In the genomic region with DNA sequence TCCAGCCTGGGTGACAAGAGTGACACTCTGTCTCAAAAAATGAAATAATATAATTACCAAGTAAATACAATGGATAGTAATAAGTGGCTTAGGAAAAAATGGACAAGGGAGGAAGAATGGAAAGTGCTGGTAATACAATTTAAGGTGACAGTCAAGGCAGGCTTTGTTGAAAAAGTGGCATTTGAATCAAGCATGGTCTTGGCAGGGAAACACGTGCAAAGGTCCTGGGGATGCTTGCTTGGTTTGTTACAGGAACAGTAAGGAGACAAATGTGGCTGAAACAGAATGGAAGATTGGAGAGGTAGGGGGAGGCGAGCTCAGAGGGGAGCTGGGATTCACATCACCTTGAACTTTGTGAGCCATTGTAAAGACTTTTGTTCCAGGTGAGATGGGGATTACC, we compare ENCODE assay signal across 31 cellular contexts.
DNase-seq lines count a peak whose midpoint lies in the region; ATAC-seq, FAIRE-seq and TF ChIP-seq lines count a peak whose summit lies in the region.
"Had no signal": no experiment of that assay in that cellular context is flagged by ENCODE, and none has a peak within 500 bp of the region (broad histone marks: within the 10 kb centered on the region; RNA-seq: fewer than 3 reads in every experiment).

No MANE protein-coding gene starts in this region.

- DNase-seq in HepG2 (ENCODE audit: low spot score) = no peak
- no peak for DNase-seq in right lobe of liver
- no peak for DNase-seq in mesenchymal stem cell
- DNase-seq in kidney = no peak
- DNase-seq: 8988T; ACHN; AML-193; BE2C; C1 segment of cervical spinal cord; Caco-2; Calu3; CD4-positive, alpha-beta memory T cell; CD4-positive, alpha-beta T cell; CD4-positive, CD25-positive, alpha-beta regulatory T cell; CD8-positive, alpha-beta memory T cell; CD8-positive, alpha-beta T cell; COR-L47; DMS 273 treated with DMSO at 0.1 percent for 48 hours; DMS153; DMS53; DMS79; DMS79 treated with DMSO at 0.1 percent for 48 hours; DND-41; EL had no signal

- no peak overlapping the region for H2BK5ac ChIP-seq in mesenchymal stem cell (ENCODE audit: low read depth, low read length, poor library complexity, severe bottlenecking)

- no peak overlapping the region for H2BK12ac ChIP-seq in mesenchymal stem cell (ENCODE audit: low read length in 2 of 2)

- no peak overlapping the region for H3K18ac ChIP-seq in mesenchymal stem cell (ENCODE audit: low read depth in 1 of 2, low read length in 2 of 2)

- in situ Hi-C loops in HepG2 (cut with HindIII; ENCODE audit: extremely low pct_ligation_motif_present, low pct_unique_long_range_greater_than_20kb) = no loop called here

- H2AK5ac ChIP-seq in mesenchymal stem cell (ENCODE audit: low read length, severe bottlenecking) = no peak overlapping the region

- H3K36me3 ChIP-seq in HepG2 (replicated peaks in 1 of 2; ENCODE audit: control insufficient read depth in 1 of 2, insufficient read depth in 2 of 2, low read length in 2 of 2) (no peaks in the 10 kb centered on the region), right lobe of liver (no peaks in the 10 kb centered on the region), mesenchymal stem cell (ENCODE audit: control insufficient read depth in 1 of 2, insufficient read depth in 2 of 2, low read depth in 1 of 2, low read length in 2 of 2) (no peaks in the 10 kb centered on the region), kidney (ENCODE audit: control insufficient read depth in 1 of 2, insufficient read depth in 2 of 2, low read length in 2 of 2) (no peaks in the 10 kb centered on the region)
- H3K36me3 ChIP-seq: BE2C; BLaER1; BLaER1 treated with 17β-estradiol and CSF1 and Interleukin-3, amounts not matched to agents 10 nM and 100 nM had no signal

- no TSS peak for BruUV-seq in HepG2 (replicated peaks; lab: Mats Ljungman, UMichigan)

- 5% methylated on average over 2 of the region's 2 CpGs for WGBS in HepG2 (ENCODE audit: low lambda C conversion rate)
- WGBS in right lobe of liver (ENCODE audit: insufficient coverage, low coverage, low lambda C conversion rate, missing lambda C conversion rate) = 29% methylated on average over 2 of the region's 2 CpGs
- 61% methylated on average over 2 of the region's 2 CpGs for WGBS in mesenchymal stem cell

- TF ChIP-seq CTCF in HepG2 (CRISPR knock-in tag; IDR thresholded peaks at IDR 0.05) (no peak), right lobe of liver (IDR thresholded peaks at IDR 0.05) (no peak), kidney (IDR thresholded peaks at IDR 0.05; ENCODE audit: borderline replicate concordance, extremely low read depth, insufficient read depth) (no peak)

- H3K79me2 ChIP-seq in HepG2 (ENCODE audit: insufficient read depth, low read length) = no peaks in the 10 kb centered on the region

- H3K79me1 ChIP-seq in mesenchymal stem cell (replicated peaks; ENCODE audit: low read length, poor library complexity, severe bottlenecking) = no peaks in the 10 kb centered on the region

- CTCF ChIA-PET in HepG2 (lab: Yijun Ruan, JAX; ENCODE audit: low intra/inter-chr PET ratio, low total read pairs) = no interaction called here

- no peak overlapping the region for H4K8ac ChIP-seq in mesenchymal stem cell (ENCODE audit: low read length)

- peak overlapping the region; percentile 12 for H2BK15ac ChIP-seq in mesenchymal stem cell (ENCODE audit: low read depth, poor library complexity, severe bottlenecking)

- H3K23ac ChIP-seq in mesenchymal stem cell (ENCODE audit: low read length in 2 of 2) = no peak overlapping the region

- no peak overlapping the region for H2BK120ac ChIP-seq in mesenchymal stem cell (ENCODE audit: low read depth, low read length)

- no peak overlapping the region for H3K4ac ChIP-seq in mesenchymal stem cell (ENCODE audit: low read depth in 1 of 2, low read length in 2 of 2)

- H3K4me3 ChIP-seq in HepG2 (replicated peaks in 1 of 3; ENCODE audit: insufficient read depth in 1 of 3, low read depth in 2 of 3, low read length in 3 of 3) (no peak overlapping the region), right lobe of liver (no peak overlapping the region), mesenchymal stem cell (ENCODE audit: insufficient read depth in 1 of 2, low read depth in 1 of 2, low read length in 2 of 2) (no peak overlapping the region), kidney (ENCODE audit: low read length in 2 of 2) (no peak overlapping the region)
- H3K4me3 ChIP-seq: A549; BLaER1; BLaER1 treated with 17β-estradiol and CSF1 and Interleukin-3, amounts not matched to agents 10 nM and 100 nM had no signal

- intact Hi-C loops in HepG2 (cut with micrococcal nuclease; ENCODE audit: unreplicated experiment) = no loop called here
- intact Hi-C loops in right lobe of liver (cut with DNase I) = no loop called here
- intact Hi-C loops in kidney (cut with DNase I) = no loop called here

- H2AFZ ChIP-seq in HepG2 (ENCODE audit: low read length) = no peak overlapping the region
- H2AFZ ChIP-seq in mesenchymal stem cell (ENCODE audit: low read depth, low read length) = no peak overlapping the region

- POLR2A ChIA-PET in HepG2 (lab: Yijun Ruan, JAX) = no interaction called here

- ATAC-seq in HepG2 = no peak
- no peak for ATAC-seq in right lobe of liver
- ATAC-seq: A549; CD8-positive, alpha-beta T cell had no signal

- no peak for FAIRE-seq in HepG2 (lab: Jason Lieb, UNC)
- FAIRE-seq in kidney (lab: Jason Lieb, UNC) = no peak
- FAIRE-seq: A204.1, A549, D721Med had no signal

- TF ChIP-seq RAD21 in HepG2 (CRISPR knock-in tag; IDR thresholded peaks at IDR 0.05) = no peak

- H3K27me3 ChIP-seq in HepG2 (ENCODE audit: control insufficient read depth in 1 of 2, insufficient read depth in 2 of 2, low read length in 2 of 2) (peaks cover 0 to 14% of the 10 kb centered on the region in 2 experiments; a peak in 2 of 5 replicates), right lobe of liver (no peaks in the 10 kb centered on the region), mesenchymal stem cell (ENCODE audit: control insufficient read depth in 1 of 2, insufficient read depth in 1 of 2, low read length in 2 of 2) (no peaks in the 10 kb centered on the region)
- H3K27me3 ChIP-seq: BE2C; BLaER1; BLaER1 treated with 17β-estradiol and CSF1 and Interleukin-3, amounts not matched to agents 10 nM and 100 nM had no signal

- H3K9me3 ChIP-seq in HepG2 (ENCODE audit: low read length) (no peaks in the 10 kb centered on the region), right lobe of liver (no peaks in the 10 kb centered on the region), mesenchymal stem cell (ENCODE audit: control insufficient read depth, low read length) (peaks cover 4% of the 10 kb centered on the region), kidney (ENCODE audit: control insufficient read depth in 1 of 2, low read length in 2 of 2) (no peaks in the 10 kb centered on the region)
- H3K9me3 ChIP-seq: A549, BE2C, BLaER1, Caco-2 had no signal

- no peak overlapping the region for H3K4me2 ChIP-seq in HepG2 (ENCODE audit: low read depth, low read length)
- H3K4me2 ChIP-seq in mesenchymal stem cell (ENCODE audit: low read length, poor library complexity, severe bottlenecking) = no peak overlapping the region
- H3K4me2 ChIP-seq: A549, BLaER1 had no signal

- H4K20me1 ChIP-seq in HepG2 (ENCODE audit: insufficient read depth, low read length) = no peaks in the 10 kb centered on the region
- H4K20me1 ChIP-seq: BLaER1; BLaER1 treated with 17β-estradiol and CSF1 and Interleukin-3, amounts not matched to agents 10 nM and 100 nM had no signal

- no peak overlapping the region for H4K91ac ChIP-seq in mesenchymal stem cell (ENCODE audit: low read length)

- H3K4me1 ChIP-seq in HepG2 (ENCODE audit: insufficient read depth, low read length) (no peaks in the 10 kb centered on the region), right lobe of liver (no peaks in the 10 kb centered on the region), mesenchymal stem cell (ENCODE audit: control insufficient read depth, insufficient read depth, low read depth, low read length) (no peaks in the 10 kb centered on the region), kidney (ENCODE audit: control insufficient read depth in 1 of 2, insufficient read depth in 1 of 2, low read depth in 1 of 2, low read length in 2 of 2) (no peaks in the 10 kb centered on the region)
- H3K4me1 ChIP-seq: A549, BE2C, Caco-2 had no signal

- TF ChIP-seq POLR2A in HepG2 (IDR thresholded peaks at IDR 0.05; ENCODE audit: insufficient read depth in 1 of 2, low read depth in 2 of 2, low read length in 2 of 2) (no peak), right lobe of liver (IDR thresholded peaks at IDR 0.05) (no peak)

- H3K27ac ChIP-seq in HepG2 (ENCODE audit: extremely low read length, insufficient read depth, low read length) = no peak overlapping the region
- H3K27ac ChIP-seq in right lobe of liver = no peak overlapping the region
- H3K27ac ChIP-seq in mesenchymal stem cell (ENCODE audit: low read length, poor library complexity, severe bottlenecking) = no peak overlapping the region
- H3K27ac ChIP-seq in kidney (ENCODE audit: low read depth in 2 of 2, low read length in 2 of 2) = no peak overlapping the region
- H3K27ac ChIP-seq: 22Rv1; A549; BLaER1; BLaER1 treated with 17β-estradiol and CSF1 and Interleukin-3, amounts not matched to agents 10 nM and 100 nM; C4-2B had no signal

- H3K14ac ChIP-seq in mesenchymal stem cell (ENCODE audit: low read length in 2 of 2) = no peak overlapping the region

- H3K9ac ChIP-seq in HepG2 (ENCODE audit: insufficient read depth, low read depth, low read length) (no peak overlapping the region), mesenchymal stem cell (ENCODE audit: low read length) (no peak overlapping the region), kidney (ENCODE audit: low read length in 2 of 2) (no peak overlapping the region)
- H3K9ac ChIP-seq: BLaER1; BLaER1 treated with 17β-estradiol and CSF1 and Interleukin-3, amounts not matched to agents 10 nM and 100 nM had no signal

- no peak for TF ChIP-seq EP300 in HepG2 (IDR thresholded peaks at IDR 0.05; ENCODE audit: low read depth in 2 of 2, low read length in 2 of 2)
- TF ChIP-seq EP300 in HepG2 (CRISPR knock-in tag; IDR thresholded peaks at IDR 0.05; ENCODE audit: borderline replicate concordance) = no peak

TF ChIP-seq in HepG2, 621 proteins besides CTCF, POLR2A, EP300 and RAD21 (continues in another document):
- TF ChIP-seq, protein P1, sequence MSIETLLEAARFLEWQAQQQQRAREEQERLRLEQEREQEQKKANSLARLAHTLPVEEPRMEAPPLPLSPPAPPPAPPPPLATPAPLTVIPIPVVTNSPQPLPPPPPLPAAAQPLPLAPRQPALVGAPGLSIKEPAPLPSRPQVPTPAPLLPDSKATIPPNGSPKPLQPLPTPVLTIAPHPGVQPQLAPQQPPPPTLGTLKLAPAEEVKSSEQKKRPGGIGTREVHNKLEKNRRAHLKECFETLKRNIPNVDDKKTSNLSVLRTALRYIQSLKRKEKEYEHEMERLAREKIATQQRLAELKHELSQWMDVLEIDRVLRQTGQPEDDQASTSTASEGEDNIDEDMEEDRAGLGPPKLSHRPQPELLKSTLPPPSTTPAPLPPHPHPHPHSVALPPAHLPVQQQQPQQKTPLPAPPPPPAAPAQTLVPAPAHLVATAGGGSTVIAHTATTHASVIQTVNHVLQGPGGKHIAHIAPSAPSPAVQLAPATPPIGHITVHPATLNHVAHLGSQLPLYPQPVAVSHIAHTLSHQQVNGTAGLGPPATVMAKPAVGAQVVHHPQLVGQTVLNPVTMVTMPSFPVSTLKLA (IDR thresholded peaks at IDR 0.05) = peak; percentile 95
- no peak for TF ChIP-seq ATRX (CRISPR knock-in tag; IDR thresholded peaks at IDR 0.05; ENCODE audit: borderline replicate concordance)
- no peak for TF ChIP-seq SCMH1 (CRISPR knock-in tag; IDR thresholded peaks at IDR 0.05; ENCODE audit: borderline replicate concordance)
